Comparison of ENCODE assay signal across 1 cellular context in the genomic region with DNA sequence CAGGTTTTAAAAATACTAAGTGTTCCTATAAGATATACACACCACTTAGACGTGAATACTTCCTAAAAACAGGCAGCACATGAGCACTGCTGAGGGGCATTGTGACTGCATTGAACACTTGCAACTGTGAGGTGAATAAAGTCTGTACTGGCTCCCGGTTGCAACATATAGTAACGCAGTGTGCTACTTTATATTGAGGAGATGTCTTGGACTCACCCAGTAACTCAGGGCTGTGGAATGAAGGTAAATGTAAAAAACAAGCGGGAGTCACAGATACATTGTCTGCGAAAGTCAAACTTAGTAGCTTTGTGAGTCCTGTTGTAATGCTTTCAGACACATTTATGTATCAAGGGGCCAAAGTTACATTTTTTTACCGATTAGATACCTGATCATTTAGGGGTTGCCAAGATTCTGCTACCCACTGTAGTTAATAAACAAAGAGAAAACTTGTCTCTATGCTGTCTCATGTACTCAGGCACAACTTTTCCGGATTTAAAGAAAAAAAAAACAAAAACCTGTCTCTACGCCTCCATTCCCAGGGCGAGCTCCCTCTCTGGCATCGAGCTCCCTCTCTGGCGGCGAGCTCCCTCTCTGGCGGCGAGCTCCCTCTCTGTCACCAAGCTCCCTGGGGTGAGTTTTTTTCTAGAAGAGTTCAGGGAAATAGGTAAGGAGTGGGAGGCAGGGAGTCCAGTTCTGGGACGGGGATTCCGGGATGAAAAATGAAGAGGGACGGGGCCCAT.
TF ChIP-seq lines count a peak whose summit lies in the region.

No MANE protein-coding gene starts in this region.

TF ChIP-seq in endothelial cell of umbilical vein, 7 proteins besides CTCF, POLR2A, EP300 and RAD21 (continued from another document):
- no peak for TF ChIP-seq MAX (IDR thresholded peaks at IDR 0.05; ENCODE audit: insufficient read depth, insufficient read length)
- TF ChIP-seq JUN (IDR thresholded peaks at IDR 0.05; ENCODE audit: borderline replicate concordance, insufficient read depth, insufficient read length, low read depth) = no peak
- TF ChIP-seq EZH2 (IDR thresholded peaks at IDR 0.05; ENCODE audit: borderline replicate concordance, low read depth, low read length, severe bottlenecking) = no peak
